Comparison of ENCODE assay signal across 8 cellular contexts in genomic region chr12:124915249-124916236, GRCh38. TPM values are rescaled to one million over a fixed set of nuclear protein-coding genes. Genes with fewer than 3 reads are reported as not detected.
A peak's percentile ranks its signal among the peaks of the same experiment; 100 is the strongest.
DNase-seq lines count a peak whose midpoint lies in the region; ATAC-seq and TF ChIP-seq lines count a peak whose summit lies in the region.

No MANE protein-coding gene starts in this region.

- no peak for DNase-seq in activated CD8-positive, alpha-beta memory T cell treated with anti-CD3 and anti-CD28 coated beads, Interleukin-2, amount 10 ng/mL, durations not matched to agents 7 days and 5 days
- no peak for DNase-seq in activated CD8-positive, alpha-beta memory T cell treated with anti-CD3 and anti-CD28 coated beads, Interleukin-2, amount 50 U/mL, for 48 hours
- DNase-seq in cerebellar cortex (ENCODE audit: low spot score), result peak; percentile 70
- DNase-seq in lower leg skin (ENCODE audit: low spot score in 2 of 2), result peak in 1 of 2 donors; percentile 64
- DNase-seq in testis, result peak; percentile 51
- DNase-seq in mesenteric fat pad (ENCODE audit: low spot score), result no peak

- peak overlapping the region; percentile 98 for H3K4me3 Mint-ChIP-seq in activated CD8-positive, alpha-beta memory T cell treated with anti-CD3 and anti-CD28 coated beads, Interleukin-2, amount 10 ng/mL, durations not matched to agents 7 days and 5 days

- H3K36me3 Mint-ChIP-seq in activated CD8-positive, alpha-beta memory T cell treated with anti-CD3 and anti-CD28 coated beads, Interleukin-2, amount 10 ng/mL, durations not matched to agents 7 days and 5 days, result peaks cover 36% of the 10 kb centered on the region

- H3K9me3 ChIP-seq in KOPT-K1 (ENCODE audit: insufficient read depth, low read length, poor library complexity, severe bottlenecking), result no peaks in the 10 kb centered on the region
- no peaks in the 10 kb centered on the region for H3K9me3 ChIP-seq in testis

- peaks cover 4% of the 10 kb centered on the region for H3K27me3 Mint-ChIP-seq in activated CD8-positive, alpha-beta memory T cell treated with anti-CD3 and anti-CD28 coated beads, Interleukin-2, amount 10 ng/mL, durations not matched to agents 7 days and 5 days

- peaks cover 44% of the 10 kb centered on the region for H3K4me1 ChIP-seq in testis

- WGBS in lower leg skin, 2 donors, result 6 to 7% methylated on average over 13 to 21 of the region's 21 CpGs
- WGBS in testis, 2 donors, result 22 to 24% methylated on average over 21 of the region's 21 CpGs

- TF ChIP-seq CTCF in lower leg skin (IDR thresholded peaks at IDR 0.05) (no peak), testis (IDR thresholded peaks at IDR 0.05) (no peak)

- no peak for ATAC-seq in activated CD8-positive, alpha-beta memory T cell treated with anti-CD3 and anti-CD28 coated beads, Interleukin-2, amount 10 ng/mL, durations not matched to agents 7 days and 5 days
- no peak for ATAC-seq in HG02973 (IDR thresholded peaks at IDR 0.05; ENCODE audit: unreplicated experiment)

- no peaks in the 10 kb centered on the region for H3K27me3 ChIP-seq in testis

- H3K4me3 ChIP-seq in lower leg skin (ENCODE audit: low read depth, poor library complexity, severe bottlenecking) (peak overlapping the region; percentile 92), testis (peak overlapping the region; percentile 98 to 100)

- TF ChIP-seq POLR2A in lower leg skin (IDR thresholded peaks at IDR 0.05) (no peak), testis (IDR thresholded peaks at IDR 0.05) (no peak)

- H3K9me3 Mint-ChIP-seq in activated CD8-positive, alpha-beta memory T cell treated with anti-CD3 and anti-CD28 coated beads, Interleukin-2, amount 10 ng/mL, durations not matched to agents 7 days and 5 days (ENCODE audit: low read depth), result no peaks in the 10 kb centered on the region

- intact Hi-C loops in lower leg skin (cut with DNase I; ENCODE audit: low total_unique reads), result no loop called here
- intact Hi-C loops in testis (cut with DNase I; ENCODE audit: low total_unique reads), result no loop called here

- CTCF ChIA-PET in activated CD8-positive, alpha-beta memory T cell treated with anti-CD3 and anti-CD28 coated beads, Interleukin-2, amount 10 ng/mL, durations not matched to agents 7 days and 5 days (lab: Charles Lee), result interaction anchor here (0.6 to 25.8 kb wide), 4 partner anchors 9 to 26 kb away, joined by 3 to 553 read pairs (median 40); no protein-coding TSS in a partner anchor

- peak overlapping the region; percentile 95 for H3K27ac ChIP-seq in KOPT-K1 (ENCODE audit: low read depth, low read length, poor library complexity, severe bottlenecking)
- H3K27ac ChIP-seq in testis, result peak overlapping the region; percentile 100

- peaks cover 32% of the 10 kb centered on the region for H3K36me3 ChIP-seq in KOPT-K1 (ENCODE audit: insufficient read depth, low read length)
- H3K36me3 ChIP-seq in testis (ENCODE audit: low read depth, missing control alignments), result no peaks in the 10 kb centered on the region

- H3K27ac Mint-ChIP-seq in activated CD8-positive, alpha-beta memory T cell treated with anti-CD3 and anti-CD28 coated beads, Interleukin-2, amount 10 ng/mL, durations not matched to agents 7 days and 5 days, result peak overlapping the region; percentile 100

- H3K4me1 Mint-ChIP-seq in activated CD8-positive, alpha-beta memory T cell treated with anti-CD3 and anti-CD28 coated beads, Interleukin-2, amount 10 ng/mL, durations not matched to agents 7 days and 5 days, result peaks cover 78% of the 10 kb centered on the region

RNA-seq across cellular contexts. Expression of gene UBC, which starts 1.1 kb away (rescaled TPM):
- 1,000 to 10,000 TPM; 1,159 to 1,188 TPM for total RNA-seq in activated CD8-positive, alpha-beta memory T cell treated with anti-CD3 and anti-CD28 coated beads, Interleukin-2, amount 10 ng/mL, durations not matched to agents 7 days and 5 days
- 1,000 to 10,000 TPM; 1,350 to 1,636 (median 1,452) TPM for total RNA-seq in lower leg skin
- total RNA-seq in testis, result 1,000 to 10,000 TPM; 1,262 to 1,458 TPM
- 2,678 TPM for polyA plus RNA-seq in testis (ENCODE audit: insufficient read depth, low read depth, low replicate concordance)
- total RNA-seq in mesenteric fat pad, result 1,241 TPM

RNA-seq across cellular contexts. Expression of gene SCARB1, which starts 51.9 kb away (rescaled TPM):
- 10 to 100 TPM; 12.6 to 17.2 TPM for total RNA-seq in activated CD8-positive, alpha-beta memory T cell treated with anti-CD3 and anti-CD28 coated beads, Interleukin-2, amount 10 ng/mL, durations not matched to agents 7 days and 5 days
- total RNA-seq in lower leg skin (10 to 100 TPM; 18.6 to 41.8 (median 26.7) TPM), testis (10 to 100 TPM; 46.9 to 73.6 TPM), mesenteric fat pad (135 TPM)
- 116 TPM for polyA plus RNA-seq in testis (ENCODE audit: insufficient read depth, low read depth, low replicate concordance)

Comparison
In these comparisons a context has a peak if more than half of its experiments do, and no peak if none do; other contexts are left out.
1. DNase-seq: peak in cerebellar cortex (single experiment) and testis (single experiment); none in activated CD8-positive, alpha-beta memory T cell treated with anti-CD3 and anti-CD28 coated beads, Interleukin-2, amount 10 ng/mL, durations not matched to agents 7 days and 5 days (single experiment), activated CD8-positive, alpha-beta memory T cell treated with anti-CD3 and anti-CD28 coated beads, Interleukin-2, amount 50 U/mL, for 48 hours (single experiment) and mesenteric fat pad (single experiment).